Comparison of ENCODE assay signal across 18 cellular contexts in the genomic region with DNA sequence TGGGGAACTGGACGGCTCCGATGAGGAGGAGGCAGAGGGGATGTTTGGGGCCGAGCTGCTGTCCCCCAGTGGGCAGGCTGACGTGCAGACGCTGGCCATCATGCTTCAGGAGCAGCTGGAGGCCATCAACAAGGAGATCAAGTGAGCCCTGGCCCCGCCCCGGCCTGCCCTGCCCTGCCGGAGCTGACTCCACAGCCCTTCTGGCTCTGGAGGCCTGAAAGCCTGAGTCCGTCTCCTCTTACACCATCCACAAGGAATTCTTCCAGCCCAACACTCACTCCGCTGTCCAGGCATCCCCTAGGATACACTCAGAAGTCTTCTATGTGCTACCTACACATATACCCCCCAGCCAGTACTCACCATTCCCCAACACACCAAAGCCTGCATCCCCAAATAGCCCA. TPM values are rescaled to one million over a fixed set of nuclear protein-coding genes. Genes with fewer than 3 reads are reported as not detected.
DNase-seq lines count a peak whose midpoint lies in the region; ATAC-seq and TF ChIP-seq lines count a peak whose summit lies in the region.
"Had no signal": no experiment of that assay in that cellular context is flagged by ENCODE, and none has a peak within 500 bp of the region (broad histone marks: within the 10 kb centered on the region; RNA-seq: fewer than 3 reads in every experiment).

No MANE protein-coding gene starts in this region.

- no peak overlapping the region for H3K4me2 ChIP-seq in osteoblast (ENCODE audit: insufficient read depth, low read length)

- H3K36me3 Mint-ChIP-seq in effector memory CD8-positive, alpha-beta T cell (ENCODE audit: insufficient read depth) = peaks cover 6% of the 10 kb centered on the region
- H3K36me3 Mint-ChIP-seq: CD4-positive, CD25-positive, alpha-beta regulatory T cell; naive thymus-derived CD8-positive, alpha-beta T cell had no signal

- intact Hi-C loops in body of pancreas (cut with DNase I) = no loop called here
- intact Hi-C loops in heart right ventricle (cut with DNase I) = no loop called here

- H4K20me1 ChIP-seq in osteoblast (ENCODE audit: insufficient read depth, low read length) = no peaks in the 10 kb centered on the region

- H3K27me3 Mint-ChIP-seq in effector memory CD8-positive, alpha-beta T cell = peaks cover 0 to 16% of the 10 kb centered on the region in 2 donors
- H3K27me3 Mint-ChIP-seq: brain had no signal

- no peak overlapping the region for H2AFZ ChIP-seq in osteoblast (ENCODE audit: low read length)

- 78 to 84% methylated on average over 5 to 10 of the region's 10 CpGs for WGBS in body of pancreas, 2 donors
- WGBS in heart right ventricle, 2 donors = 64 to 67% methylated on average over 10 of the region's 10 CpGs

- H3K27me3 ChIP-seq in body of pancreas (no peaks in the 10 kb centered on the region), heart right ventricle (peaks cover 0 to 19% (median 0%) of the 10 kb centered on the region in 7 donors), osteoblast (ENCODE audit: insufficient read depth, low read length) (no peaks in the 10 kb centered on the region)

- H3K27ac ChIP-seq in body of pancreas (no peak overlapping the region), heart right ventricle (peak overlapping the region in 9 of 10 donors; percentile 21 to 69 (median 53)), osteoblast (ENCODE audit: low read depth, low read length) (no peak overlapping the region)
- H3K27ac ChIP-seq: tibial artery had no signal

- peaks cover 5 to 6% of the 10 kb centered on the region in 2 donors for H3K4me1 Mint-ChIP-seq in effector memory CD8-positive, alpha-beta T cell (ENCODE audit: low read depth in 2 of 2)

- no peak overlapping the region for H3K4me3 Mint-ChIP-seq in effector memory CD8-positive, alpha-beta T cell
- H3K4me3 Mint-ChIP-seq: activated T-cell treated with anti-CD3 and anti-CD28 coated beads, Interleukin-2, amount 50 U/mL, for 24 hours; brain; CD4-positive, CD25-positive, alpha-beta regulatory T cell; naive thymus-derived CD8-positive, alpha-beta T cell; stimulated activated naive B cell treated with anti-CD40 and anti-IgM and Interleukin-4, amounts not matched to agents 10 μg/mL and 1 μg/mL and 100 μg/mL, for 72 hours had no signal

- no peak overlapping the region for H3K27ac Mint-ChIP-seq in effector memory CD8-positive, alpha-beta T cell
- H3K27ac Mint-ChIP-seq: activated naive CD4-positive, alpha-beta T cell treated with anti-CD3 and anti-CD28 coated beads, Interleukin-2, amount 50 U/mL, for 72 hours; activated T-cell treated with anti-CD3 and anti-CD28 coated beads, Interleukin-2, amount 50 U/mL, for 24 hours; naive thymus-derived CD8-positive, alpha-beta T cell; stimulated activated naive B cell treated with anti-CD40 and anti-IgM and Interleukin-4, amounts not matched to agents 10 μg/mL and 1 μg/mL and 100 μg/mL, for 72 hours had no signal

- DNase-seq in AG08395 (ENCODE audit: low spot score) (peak; percentile 72), body of pancreas (no peak), heart right ventricle (peak; percentile 79 to 85), osteoblast (ENCODE audit: insufficient read length, low spot score, missing footprints) (peak; percentile 54), kidney tubule cell (ENCODE audit: low spot score) (no peak)
- DNase-seq in activated naive CD4-positive, alpha-beta T cell treated with anti-CD3 and anti-CD28 coated beads, Interleukin-2, amount 50 U/mL, for 16 hours = no peak
- no peak for DNase-seq in effector memory CD8-positive, alpha-beta T cell
- DNase-seq: activated T-cell treated with anti-CD3 and anti-CD28 coated beads, Interleukin-2, amount 50 U/mL, for 24 hours; CD4-positive, CD25-positive, alpha-beta regulatory T cell; DMS79 treated with DMSO at 0.1 percent for 48 hours; NCI-H1436; posterior cingulate gyrus; stimulated activated naive B cell treated with anti-CD40 and anti-IgM and Interleukin-4, amounts not matched to agents 10 μg/mL and 1 μg/mL and 100 μg/mL, for 72 hours; tibial artery had no signal

- no peaks in the 10 kb centered on the region for H3K79me2 ChIP-seq in osteoblast (ENCODE audit: insufficient read depth, low read length)

- no peaks in the 10 kb centered on the region for H3K9me3 Mint-ChIP-seq in effector memory CD8-positive, alpha-beta T cell
- H3K9me3 Mint-ChIP-seq: activated naive CD4-positive, alpha-beta T cell treated with anti-CD3 and anti-CD28 coated beads, Interleukin-2, amount 50 U/mL, for 72 hours; activated T-cell treated with anti-CD3 and anti-CD28 coated beads, Interleukin-2, amount 50 U/mL, for 24 hours; naive thymus-derived CD8-positive, alpha-beta T cell had no signal

- H3K4me1 ChIP-seq in body of pancreas = peaks cover 13% of the 10 kb centered on the region
- peaks cover 0 to 29% (median 16%) of the 10 kb centered on the region in 9 donors for H3K4me1 ChIP-seq in heart right ventricle
- H3K4me1 ChIP-seq in osteoblast (ENCODE audit: insufficient read depth, low read length) = no peaks in the 10 kb centered on the region

- peak; percentile 9 for ATAC-seq in body of pancreas
- peak; percentile 53 to 79 (median 66) for ATAC-seq in heart right ventricle
- ATAC-seq in HG02759 (IDR thresholded peaks at IDR 0.05; ENCODE audit: unreplicated experiment) = no peak
- ATAC-seq in effector memory CD8-positive, alpha-beta T cell (replicated peaks) = no peak
- ATAC-seq: naive thymus-derived CD8-positive, alpha-beta T cell; stimulated activated naive B cell treated with anti-CD40 and anti-IgM and Interleukin-4, amounts not matched to agents 10 μg/mL and 1 μg/mL and 100 μg/mL, for 72 hours had no signal

- H3K36me3 ChIP-seq in body of pancreas (replicated peaks in 1 of 2; ENCODE audit: insufficient read depth in 1 of 2, low read depth in 2 of 2) (no peaks in the 10 kb centered on the region), heart right ventricle (no peaks in the 10 kb centered on the region), osteoblast (ENCODE audit: insufficient read depth, low read length) (no peaks in the 10 kb centered on the region)
- H3K36me3 ChIP-seq: tibial artery had no signal

- no peaks in the 10 kb centered on the region for H3K9me3 ChIP-seq in body of pancreas
- H3K9me3 ChIP-seq in heart right ventricle = no peaks in the 10 kb centered on the region
- H3K9me3 ChIP-seq in osteoblast (ENCODE audit: low read depth, low read length) = no peaks in the 10 kb centered on the region
- H3K9me3 ChIP-seq: tibial artery had no signal

- TF ChIP-seq CTCF in body of pancreas (IDR thresholded peaks at IDR 0.05) = no peak
- no peak for TF ChIP-seq CTCF in heart right ventricle (IDR thresholded peaks at IDR 0.05)
- TF ChIP-seq CTCF in osteoblast (IDR thresholded peaks at IDR 0.05; ENCODE audit: extremely low read depth, low read depth, low read length) = no peak

- TF ChIP-seq POLR2A in body of pancreas (IDR thresholded peaks at IDR 0.05) = no peak

- H3K4me3 ChIP-seq in body of pancreas = no peak overlapping the region
- peak overlapping the region in 2 of 10 donors; percentile 13 to 16 for H3K4me3 ChIP-seq in heart right ventricle
- no peak overlapping the region for H3K4me3 ChIP-seq in osteoblast (ENCODE audit: insufficient read depth, low read length)
- H3K4me3 ChIP-seq: tibial artery had no signal

RNA-seq across cellular contexts. Expression of a gene that starts 17.4 kb away (rescaled TPM):
- total RNA-seq in body of pancreas (10 to 100 TPM in 1 of 2 donors, 1 to 10 TPM in 1; 6.7 to 15.2 TPM), heart right ventricle (1 to 10 TPM; 3.6 to 7.0 (median 5.8) TPM), osteoblast (1.1 and 1.2 TPM in 2 replicates)
- 10 to 100 TPM; 15.4 to 16.7 TPM for polyA plus RNA-seq in heart right ventricle

RNA-seq across cellular contexts. Expression of a gene that starts 17.8 kb away (rescaled TPM):
- 1 to 10 TPM in 1 of 2 donors, not detected in 1; 2.3 TPM for total RNA-seq in body of pancreas
- 1 to 10 TPM in 5 of 10 donors, under 1 TPM in 5; 0.64 to 2.3 (median 1.0) TPM for total RNA-seq in heart right ventricle
- polyA plus RNA-seq in heart right ventricle = 1 to 10 TPM; 1.9 to 5.4 TPM
- 0.36 TPM in 1 of 2 replicates, not detected in the other for total RNA-seq in osteoblast

RNA-seq across cellular contexts. Expression of a gene that starts 18.4 kb away (rescaled TPM):
- total RNA-seq in body of pancreas = 1 to 10 TPM; 2.1 to 4.3 TPM
- total RNA-seq in heart right ventricle = 1,000 to 10,000 TPM in 6 of 10 donors, 100 to 1,000 TPM in 4; 901 to 1,557 (median 1,052) TPM
- 100 to 1,000 TPM; 331 to 710 TPM for polyA plus RNA-seq in heart right ventricle
- total RNA-seq in osteoblast = not detected in 2 replicates
- total RNA-seq: activated naive CD4-positive, alpha-beta T cell treated with anti-CD3 and anti-CD28 coated beads, Interleukin-2, amount 50 U/mL, for 72 hours; CD4-positive, CD25-positive, alpha-beta regulatory T cell; naive thymus-derived CD8-positive, alpha-beta T cell had no signal
- polyA plus RNA-seq: CD4-positive, CD25-positive, alpha-beta regulatory T cell; naive thymus-derived CD8-positive, alpha-beta T cell had no signal

RNA-seq across cellular contexts. Expression of a gene that starts 20.8 kb away (rescaled TPM):
- 10 to 100 TPM; 15.8 to 28.0 TPM for total RNA-seq in body of pancreas
- total RNA-seq in heart right ventricle = 10 to 100 TPM; 21.7 to 38.5 (median 33.0) TPM
- polyA plus RNA-seq in heart right ventricle = 100 to 1,000 TPM in 1 of 2 donors, 10 to 100 TPM in 1; 20.4 to 100 TPM
- total RNA-seq in osteoblast = 15.9 and 20.6 TPM in 2 replicates
- total RNA-seq: CD4-positive, CD25-positive, alpha-beta regulatory T cell; naive thymus-derived CD8-positive, alpha-beta T cell had no signal
- polyA plus RNA-seq: CD4-positive, CD25-positive, alpha-beta regulatory T cell; naive thymus-derived CD8-positive, alpha-beta T cell had no signal

RNA-seq across cellular contexts. Expression of a gene that starts 22.6 kb away (rescaled TPM):
- total RNA-seq in body of pancreas = 10 to 100 TPM in 1 of 2 donors, 1 to 10 TPM in 1; 8.3 to 24.1 TPM
- total RNA-seq in heart right ventricle = 10 to 100 TPM; 17.6 to 26.7 (median 23.0) TPM
- polyA plus RNA-seq in heart right ventricle = 10 to 100 TPM; 25.9 to 38.5 TPM
- 5.6 and 6.2 TPM in 2 replicates for total RNA-seq in osteoblast

Comparison
In these comparisons a context has a peak if more than half of its experiments do, and no peak if none do; other contexts are left out.
1. DNase-seq: peak in AG08395 (single experiment), heart right ventricle (2 of 2) and osteoblast (single experiment); none in body of pancreas (0 of 4), activated naive CD4-positive, alpha-beta T cell treated with anti-CD3 and anti-CD28 coated beads, Interleukin-2, amount 50 U/mL, for 16 hours (single experiment), kidney tubule cell (single experiment) and effector memory CD8-positive, alpha-beta T cell (0 of 3).
2. ATAC-seq: peak in body of pancreas (single experiment) and heart right ventricle (8 of 8); none in HG02759 (single experiment) and effector memory CD8-positive, alpha-beta T cell (single experiment).
3. H3K27ac ChIP-seq: peak in heart right ventricle (9 of 10); none in body of pancreas (0 of 4) and osteoblast (single experiment).
4. RNA of a gene that starts 18.4 kb away (total RNA-seq): 901 to 1,557 TPM in heart right ventricle; 2.1 to 4.3 TPM in body of pancreas and not detected in osteoblast; every median in the first group is over 100 times any median in the second.